8 cellular contexts compared by ENCODE assay signal in the genomic region with DNA sequence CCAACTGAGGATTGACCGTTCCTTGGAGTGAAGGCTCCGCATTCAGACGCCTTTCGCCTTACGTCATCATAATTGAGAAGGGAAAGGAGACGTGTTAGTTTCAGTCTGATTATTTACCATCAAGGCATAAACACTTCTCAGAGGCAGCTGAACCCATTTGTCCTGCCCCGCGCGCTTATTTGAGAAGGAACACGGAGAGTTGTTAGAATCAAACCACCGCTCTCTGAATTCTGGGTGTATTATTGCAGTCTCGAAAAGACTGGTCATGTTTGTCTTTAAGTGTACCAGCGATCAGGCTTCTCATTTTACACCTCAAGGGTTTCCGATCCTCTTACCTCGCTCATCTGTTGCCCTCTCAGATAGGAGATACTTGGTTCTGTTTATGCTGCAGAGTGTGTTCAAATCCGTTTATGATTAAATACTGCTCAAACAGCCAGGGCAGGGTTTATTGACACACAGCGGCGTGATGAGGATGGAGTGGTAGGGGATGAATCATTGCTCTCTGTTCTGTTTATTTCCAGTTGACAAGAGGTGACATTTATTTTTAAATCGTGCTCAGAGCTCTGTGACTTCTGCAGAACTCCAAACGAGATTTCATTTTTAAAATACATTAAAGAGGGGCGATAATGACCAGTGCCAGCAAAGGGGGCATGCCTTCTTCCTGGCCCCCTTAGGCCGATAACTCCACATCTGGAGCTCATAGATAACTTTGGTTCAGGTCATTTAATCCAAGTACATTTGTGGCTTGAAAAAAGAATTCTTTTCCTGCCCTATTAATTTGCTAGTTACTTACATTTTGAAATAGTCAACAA. TPM values are rescaled to one million over a fixed set of nuclear protein-coding genes. Genes with fewer than 3 reads are reported as not detected.
DNase-seq lines count a peak whose midpoint lies in the region; ATAC-seq and TF ChIP-seq lines count a peak whose summit lies in the region.

No MANE protein-coding gene starts in this region.

- no peak for TF ChIP-seq CTCF in natural killer cell (IDR thresholded peaks at IDR 0.05)
- no peak for TF ChIP-seq CTCF in Peyer's patch (IDR thresholded peaks at IDR 0.05)
- TF ChIP-seq CTCF in spleen (IDR thresholded peaks at IDR 0.05 in 8 of 11, conservative IDR thresholded peaks at IDR 0.05 in 3 of 11) = no peak
- no peak for TF ChIP-seq CTCF in dorsolateral prefrontal cortex (IDR thresholded peaks at IDR 0.05 in 54 of 56, conservative IDR thresholded peaks at IDR 0.05 in 2 of 56; ENCODE audit: low read depth in 1 of 56, partially characterized antibody in 56 of 56)

- intact Hi-C loops in natural killer cell (cut with micrococcal nuclease) (loop anchor here (1.0 kb wide), 1 partner anchor 12 kb away; no protein-coding TSS in a partner anchor), spleen (cut with DNase I; ENCODE audit: low total_unique reads) (no loop called here), dorsolateral prefrontal cortex (cut with DNase I) (no loop called here)

- no peaks in the 10 kb centered on the region for H3K9me3 ChIP-seq in mucosa of rectum (ENCODE audit: control insufficient read depth in 2 of 2, low read length in 2 of 2)
- H3K9me3 ChIP-seq in Peyer's patch = no peaks in the 10 kb centered on the region
- no peaks in the 10 kb centered on the region for H3K9me3 ChIP-seq in spleen

- H3K36me3 Mint-ChIP-seq in natural killer cell treated with Interleukin-12 subunit alpha and Interleukin-12 subunit beta and Interleukin-15 and Interleukin-18, amount 100 ng/mL, for 72 hours = no peaks in the 10 kb centered on the region
- H3K36me3 Mint-ChIP-seq in natural killer cell = no peaks in the 10 kb centered on the region

- peak overlapping the region; percentile 32 to 86 for H3K27ac Mint-ChIP-seq in natural killer cell treated with Interleukin-12 subunit alpha and Interleukin-12 subunit beta and Interleukin-15 and Interleukin-18, amount 100 ng/mL, for 72 hours
- H3K27ac Mint-ChIP-seq in natural killer cell = peak overlapping the region in 1 of 2 donors; percentile 49

- TF ChIP-seq POLR2A in Peyer's patch (IDR thresholded peaks at IDR 0.05) = no peak
- no peak for TF ChIP-seq POLR2A in spleen (IDR thresholded peaks at IDR 0.05)

- H3K4me3 ChIP-seq in mucosa of rectum (ENCODE audit: low read length in 2 of 2) = peak overlapping the region; percentile 4 to 20
- H3K4me3 ChIP-seq in Peyer's patch = peak overlapping the region in 1 of 4 donors; percentile 22
- H3K4me3 ChIP-seq in spleen = peak overlapping the region in 1 of 8 donors; percentile 47
- no peak overlapping the region for H3K4me3 ChIP-seq in dorsolateral prefrontal cortex

- H3K4me1 Mint-ChIP-seq in natural killer cell treated with Interleukin-12 subunit alpha and Interleukin-12 subunit beta and Interleukin-15 and Interleukin-18, amount 100 ng/mL, for 72 hours (ENCODE audit: low read depth in 2 of 2) = peaks cover 45 to 53% of the 10 kb centered on the region in 2 donors
- H3K4me1 Mint-ChIP-seq in natural killer cell = peaks cover 59 to 63% of the 10 kb centered on the region in 2 donors

- no peak for DNase-seq in natural killer cell treated with Interleukin-12 subunit alpha and Interleukin-12 subunit beta and Interleukin-15 and Interleukin-18, amount 100 ng/mL, for 72 hours (ENCODE audit: low spot score)
- no peak for DNase-seq in natural killer cell
- peak; percentile 88 for DNase-seq in SIG-M5 treated with dmso at 0.1 percent for 504 hours (lab: John Stamatoyannopoulos, UW; ENCODE audit: unreplicated experiment)
- DNase-seq in Peyer's patch = no peak
- DNase-seq in spleen = no peak
- no peak for DNase-seq in dorsolateral prefrontal cortex

- H3K9me3 Mint-ChIP-seq in natural killer cell treated with Interleukin-12 subunit alpha and Interleukin-12 subunit beta and Interleukin-15 and Interleukin-18, amount 100 ng/mL, for 72 hours = no peaks in the 10 kb centered on the region
- no peaks in the 10 kb centered on the region for H3K9me3 Mint-ChIP-seq in natural killer cell

- peaks cover 13 to 14% of the 10 kb centered on the region in 2 donors for H3K4me1 ChIP-seq in mucosa of rectum (ENCODE audit: control insufficient read depth in 2 of 2, insufficient read depth in 2 of 2, low read length in 2 of 2)
- peaks cover 0 to 22% (median 5%) of the 10 kb centered on the region in 4 donors for H3K4me1 ChIP-seq in Peyer's patch
- H3K4me1 ChIP-seq in spleen = peaks cover 15 to 97% (median 61%) of the 10 kb centered on the region in 6 donors

- H3K27me3 ChIP-seq in mucosa of rectum (ENCODE audit: control insufficient read depth in 2 of 2, insufficient read depth in 2 of 2, low read length in 2 of 2) (no peaks in the 10 kb centered on the region), Peyer's patch (no peaks in the 10 kb centered on the region), spleen (replicated peaks in 1 of 7) (no peaks in the 10 kb centered on the region), dorsolateral prefrontal cortex (no peaks in the 10 kb centered on the region)

- H3K9ac ChIP-seq in mucosa of rectum (ENCODE audit: low read depth in 1 of 2, low read length in 2 of 2) = no peak overlapping the region

- H3K36me3 ChIP-seq in mucosa of rectum (ENCODE audit: control insufficient read depth in 2 of 2, insufficient read depth in 2 of 2, low read length in 2 of 2) = peaks cover 0 to 4% of the 10 kb centered on the region in 2 donors
- no peaks in the 10 kb centered on the region for H3K36me3 ChIP-seq in Peyer's patch
- H3K36me3 ChIP-seq in spleen = peaks cover 0 to 27% (median 0%) of the 10 kb centered on the region in 6 donors

- H3K27ac ChIP-seq in mucosa of rectum (ENCODE audit: low read depth in 2 of 2, low read length in 2 of 2) (peak overlapping the region; percentile 9 to 13), Peyer's patch (peak overlapping the region in 2 of 4 donors; percentile 2 to 57), spleen (peak overlapping the region in 3 of 8 donors; percentile 63 to 71 (median 67)), dorsolateral prefrontal cortex (peak overlapping the region in 4 of 59 donors; percentile 3 to 31 (median 11))

- peak in 1 of 2 donors; percentile 60 for ATAC-seq in natural killer cell treated with Interleukin-12 subunit alpha and Interleukin-12 subunit beta and Interleukin-15 and Interleukin-18, amount 100 ng/mL, for 72 hours
- ATAC-seq in natural killer cell (no peak), HG03565 (IDR thresholded peaks at IDR 0.05; ENCODE audit: unreplicated experiment) (peak; percentile 42)

- H3K4me3 Mint-ChIP-seq in natural killer cell treated with Interleukin-12 subunit alpha and Interleukin-12 subunit beta and Interleukin-15 and Interleukin-18, amount 100 ng/mL, for 72 hours = peak overlapping the region; percentile 27
- H3K4me3 Mint-ChIP-seq in natural killer cell = no peak overlapping the region

- whole genome bisulfite sequencing in spleen, 5 donors = 61 to 80% (median 71%) methylated on average over 22 of the region's 22 CpGs

- no peaks in the 10 kb centered on the region for H3K27me3 Mint-ChIP-seq in natural killer cell treated with Interleukin-12 subunit alpha and Interleukin-12 subunit beta and Interleukin-15 and Interleukin-18, amount 100 ng/mL, for 72 hours
- H3K27me3 Mint-ChIP-seq in natural killer cell (ENCODE audit: low read depth in 2 of 2) = no peaks in the 10 kb centered on the region

RNA-seq across cellular contexts. Expression of gene FOXK1, which starts 30.5 kb away (rescaled TPM):
- total RNA-seq in natural killer cell treated with Interleukin-12 subunit alpha and Interleukin-12 subunit beta and Interleukin-15 and Interleukin-18, amount 100 ng/mL, for 72 hours = 10 to 100 TPM; 35.6 to 48.1 TPM
- total RNA-seq in natural killer cell (10 to 100 TPM; 51.6 to 59.7 (median 55.3) TPM), Peyer's patch (10 to 100 TPM; 14.9 to 47.0 (median 36.1) TPM), spleen (10 to 100 TPM; 26.3 to 46.0 (median 36.9) TPM), dorsolateral prefrontal cortex (10 to 100 TPM; 45.2 to 88.6 (median 58.7) TPM)
- 10 to 100 TPM in 1 of 3 donors, 1 to 10 TPM in 2; 2.6 to 12.2 (median 2.7) TPM for polyA plus RNA-seq in spleen

Comparison
In these comparisons a context has a peak if more than half of its experiments do, and no peak if none do; other contexts are left out.
1. H3K4me3 ChIP-seq: peak in mucosa of rectum (2 of 2); none in dorsolateral prefrontal cortex (0 of 59).